ENCODE assay signal across 1 cellular context in genomic region chr16:57204675-57205074, GRCh38.
TF ChIP-seq lines count a peak whose summit lies in the region.

No MANE protein-coding gene starts in this region.

TF ChIP-seq in HEK293T, 16 proteins besides CTCF, POLR2A, EP300 and RAD21 (continued from another document):
- TF ChIP-seq ARNT (IDR thresholded peaks at IDR 0.05) (no peak), ZNF384 (IDR thresholded peaks at IDR 0.05) (no peak), FOXK2 (IDR thresholded peaks at IDR 0.05) (no peak), FOXA1 (IDR thresholded peaks at IDR 0.05) (no peak), SP1 (IDR thresholded peaks at IDR 0.05) (no peak), BHLHE40 (IDR thresholded peaks at IDR 0.05; ENCODE audit: borderline replicate concordance) (no peak), FOXM1 (IDR thresholded peaks at IDR 0.05; ENCODE audit: borderline replicate concordance) (no peak), ELF4 (IDR thresholded peaks at IDR 0.05) (no peak), NFRKB (IDR thresholded peaks at IDR 0.05) (no peak), HDGF (IDR thresholded peaks at IDR 0.05; ENCODE audit: borderline replicate concordance) (no peak), L3MBTL2 (conservative IDR thresholded peaks at IDR 0.05) (no peak), SUZ12 (IDR thresholded peaks at IDR 0.05) (no peak), CTBP1 (IDR thresholded peaks at IDR 0.05; ENCODE audit: borderline replicate concordance) (no peak), TARDBP (IDR thresholded peaks at IDR 0.05) (no peak)
